9 cellular contexts compared by ENCODE assay signal in genomic region chr6:501891-502601, GRCh38.
A peak's percentile ranks its signal among the peaks of the same experiment; 100 is the strongest.
DNase-seq lines count a peak whose midpoint lies in the region; ATAC-seq, FAIRE-seq and TF ChIP-seq lines count a peak whose summit lies in the region.
"Had no signal": no experiment of that assay in that cellular context is flagged by ENCODE, and none has a peak within 500 bp of the region (broad histone marks: within the 10 kb centered on the region; RNA-seq: fewer than 3 reads in every experiment).

No MANE protein-coding gene starts in this region.

- H3K9ac ChIP-seq in kidney (ENCODE audit: low read length in 2 of 2): no peak overlapping the region

- H3K36me3 ChIP-seq in kidney (ENCODE audit: control insufficient read depth in 1 of 2, insufficient read depth in 2 of 2, low read length in 2 of 2): peaks cover 0 to 2% of the 10 kb centered on the region in 2 donors

- no peak for FAIRE-seq in kidney (lab: Jason Lieb, UNC)

- ATAC-seq in GM18502 (IDR thresholded peaks at IDR 0.05; ENCODE audit: poor library complexity, unreplicated experiment): peak; percentile 34
- ATAC-seq in activated naive CD4-positive, alpha-beta T cell treated with anti-CD3 and anti-CD28 coated beads, Interleukin-2, amount 50 U/mL, for 72 hours: peak; percentile 35 to 58
- ATAC-seq in GM18873 (IDR thresholded peaks at IDR 0.05; ENCODE audit: low FRiP score, unreplicated experiment): no peak

- H3K9me3 ChIP-seq in kidney (ENCODE audit: control insufficient read depth in 1 of 2, low read length in 2 of 2): no peaks in the 10 kb centered on the region

- no peak for TF ChIP-seq CTCF in kidney (IDR thresholded peaks at IDR 0.05; ENCODE audit: borderline replicate concordance, extremely low read depth, insufficient read depth)

- DNase-seq in T-helper 1 cell: peak; percentile 23 to 61 (median 31)
- peak in 1 of 2 donors; percentile 66 for DNase-seq in activated naive CD4-positive, alpha-beta T cell treated with anti-CD3 and anti-CD28 coated beads, Interleukin-2, amount 50 U/mL, for 72 hours (ENCODE audit: low spot score in 2 of 2)
- DNase-seq in stimulated activated CD4-positive, alpha-beta T cell treated with anti-CD3 and anti-CD28 coated beads, Interleukin-4, amount 100 ng/mL, for 48 hours (ENCODE audit: low read depth in 2 of 2): peak; percentile 51 to 80
- no peak for DNase-seq in ureter (ENCODE audit: low spot score)
- no peak for DNase-seq in medulla oblongata (ENCODE audit: extremely low spot score)
- no peak for DNase-seq in kidney
- DNase-seq: NCI-H524 treated with DMSO at 0.1 percent for 48 hours had no signal

- no peaks in the 10 kb centered on the region for H3K4me1 ChIP-seq in kidney (ENCODE audit: control insufficient read depth in 1 of 2, insufficient read depth in 1 of 2, low read depth in 1 of 2, low read length in 2 of 2)

- H3K27ac Mint-ChIP-seq in activated naive CD4-positive, alpha-beta T cell treated with anti-CD3 and anti-CD28 coated beads, Interleukin-2, amount 50 U/mL, for 72 hours: peak overlapping the region; percentile 97 to 99

- H3K27ac ChIP-seq in kidney (ENCODE audit: low read depth in 2 of 2, low read length in 2 of 2): no peak overlapping the region

- peaks cover 0 to 7% of the 10 kb centered on the region in 2 donors for H3K9me3 Mint-ChIP-seq in activated naive CD4-positive, alpha-beta T cell treated with anti-CD3 and anti-CD28 coated beads, Interleukin-2, amount 50 U/mL, for 72 hours

- intact Hi-C loops in kidney (cut with DNase I): no loop called here

- H3K4me3 ChIP-seq in kidney (ENCODE audit: low read length in 2 of 2): no peak overlapping the region

- peaks cover 17 to 37% of the 10 kb centered on the region in 2 donors for H3K36me3 Mint-ChIP-seq in activated naive CD4-positive, alpha-beta T cell treated with anti-CD3 and anti-CD28 coated beads, Interleukin-2, amount 50 U/mL, for 72 hours

Comparison
In these comparisons a context has a peak if more than half of its experiments do, and no peak if none do; other contexts are left out.
1. DNase-seq: peak in T-helper 1 cell (5 of 5) and stimulated activated CD4-positive, alpha-beta T cell treated with anti-CD3 and anti-CD28 coated beads, Interleukin-4, amount 100 ng/mL, for 48 hours (2 of 2); none in ureter (single experiment), medulla oblongata (single experiment) and kidney (single experiment).